ENCODE assay signal across 8 cellular contexts in genomic region chr3:188583476-188584161, GRCh38.
DNase-seq lines count a peak whose midpoint lies in the region; TF ChIP-seq lines count a peak whose summit lies in the region.

No MANE protein-coding gene starts in this region.

- H3K4me1 ChIP-seq in SJSA1 (replicated peaks): peaks cover 24% of the 10 kb centered on the region

- no peaks in the 10 kb centered on the region for H3K36me3 Mint-ChIP-seq in activated T-helper 1 cell treated with anti-CD3 and anti-CD28 coated beads, Interleukin-12 subunit alpha, Interleukin-12 subunit beta, Interleukin-2, Interleukin-4 antibody, amounts not matched to agents 30 ng/mL and 10 ng/mL and 1 ng/mL, durations not matched to agents 14 hours and 24 hours and 36 hours (ENCODE audit: low read depth)

- H3K27me3 ChIP-seq in SJSA1 (replicated peaks): no peaks in the 10 kb centered on the region

- peak overlapping the region; percentile 40 for H3K27ac ChIP-seq in SJSA1

- intact Hi-C loops in activated T-helper 1 cell treated with anti-CD3 and anti-CD28 coated beads, Interleukin-12 subunit alpha, Interleukin-12 subunit beta, Interleukin-2, Interleukin-4 antibody, amounts not matched to agents 30 ng/mL and 10 ng/mL and 1 ng/mL, durations not matched to agents 14 hours and 24 hours and 36 hours (cut with micrococcal nuclease): loop anchor here (1.0 to 10.0 kb wide), 16 partner anchors 23 to 843 kb away; partner anchors contain the start of gene LPP

- TF ChIP-seq CTCF in fibroblast of mammary gland (conservative IDR thresholded peaks at IDR 0.05; ENCODE audit: control insufficient read depth, insufficient read depth, low read depth, low read length): no peak

- H3K36me3 ChIP-seq in SJSA1: peaks cover 6% of the 10 kb centered on the region

- H3K4me3 Mint-ChIP-seq in activated T-helper 1 cell treated with anti-CD3 and anti-CD28 coated beads, Interleukin-12 subunit alpha, Interleukin-12 subunit beta, Interleukin-2, Interleukin-4 antibody, amounts not matched to agents 30 ng/mL and 10 ng/mL and 1 ng/mL, durations not matched to agents 14 hours and 24 hours and 36 hours: no peak overlapping the region

- H3K4me1 Mint-ChIP-seq in activated T-helper 1 cell treated with anti-CD3 and anti-CD28 coated beads, Interleukin-12 subunit alpha, Interleukin-12 subunit beta, Interleukin-2, Interleukin-4 antibody, amounts not matched to agents 30 ng/mL and 10 ng/mL and 1 ng/mL, durations not matched to agents 14 hours and 24 hours and 36 hours (ENCODE audit: low read depth): peaks cover 5% of the 10 kb centered on the region

- H3K27me3 Mint-ChIP-seq in activated T-helper 1 cell treated with anti-CD3 and anti-CD28 coated beads, Interleukin-12 subunit alpha, Interleukin-12 subunit beta, Interleukin-2, Interleukin-4 antibody, amounts not matched to agents 30 ng/mL and 10 ng/mL and 1 ng/mL, durations not matched to agents 14 hours and 24 hours and 36 hours (ENCODE audit: insufficient read depth): no peaks in the 10 kb centered on the region

- no peak overlapping the region for H3K27ac Mint-ChIP-seq in activated T-helper 1 cell treated with anti-CD3 and anti-CD28 coated beads, Interleukin-12 subunit alpha, Interleukin-12 subunit beta, Interleukin-2, Interleukin-4 antibody, amounts not matched to agents 30 ng/mL and 10 ng/mL and 1 ng/mL, durations not matched to agents 14 hours and 24 hours and 36 hours

- H3K9me3 ChIP-seq in SJSA1 (replicated peaks): no peaks in the 10 kb centered on the region

- H3K4me3 ChIP-seq in SJSA1 (no peak overlapping the region), fibroblast of mammary gland (ENCODE audit: control insufficient read depth, low read depth, low read length) (no peak overlapping the region)

- H3K9me3 Mint-ChIP-seq in activated T-helper 1 cell treated with anti-CD3 and anti-CD28 coated beads, Interleukin-12 subunit alpha, Interleukin-12 subunit beta, Interleukin-2, Interleukin-4 antibody, amounts not matched to agents 30 ng/mL and 10 ng/mL and 1 ng/mL, durations not matched to agents 14 hours and 24 hours and 36 hours: no peaks in the 10 kb centered on the region

- DNase-seq in EH (ENCODE audit: low read depth) (peak; percentile 37), SJSA1 (ENCODE audit: low read depth in 1 of 2, low spot score in 2 of 2) (peak in 1 of 2 experiments; percentile 20), fibroblast of mammary gland (ENCODE audit: low read depth) (peak; percentile 18), NCI-H146 treated with DMSO at 0.1 percent for 48 hours (lab: John Stamatoyannopoulos, UW; ENCODE audit: unreplicated experiment) (no peak), GM19240 (ENCODE audit: insufficient read length, low spot score) (no peak), NCI-H2227 (lab: John Stamatoyannopoulos, UW; ENCODE audit: unreplicated experiment) (no peak)
- peak; percentile 51 for DNase-seq in stimulated activated CD4-positive, alpha-beta T cell treated with anti-CD3 and anti-CD28 coated beads, Interleukin-15, amount 100 ng/mL, for 24 hours
- no peak for DNase-seq in activated T-helper 1 cell treated with anti-CD3 and anti-CD28 coated beads, Interleukin-12 subunit alpha, Interleukin-12 subunit beta, Interleukin-2, Interleukin-4 antibody, amounts not matched to agents 30 ng/mL and 10 ng/mL and 1 ng/mL, durations not matched to agents 14 hours and 24 hours and 36 hours (ENCODE audit: low spot score)

Comparison
In these comparisons a context has a peak if more than half of its experiments do, and no peak if none do; other contexts are left out.
1. DNase-seq: peak in EH (single experiment), fibroblast of mammary gland (single experiment) and stimulated activated CD4-positive, alpha-beta T cell treated with anti-CD3 and anti-CD28 coated beads, Interleukin-15, amount 100 ng/mL, for 24 hours (single experiment); none in NCI-H146 treated with DMSO at 0.1 percent for 48 hours (single experiment), activated T-helper 1 cell treated with anti-CD3 and anti-CD28 coated beads, Interleukin-12 subunit alpha, Interleukin-12 subunit beta, Interleukin-2, Interleukin-4 antibody, amounts not matched to agents 30 ng/mL and 10 ng/mL and 1 ng/mL, durations not matched to agents 14 hours and 24 hours and 36 hours (single experiment), GM19240 (single experiment) and NCI-H2227 (single experiment).